8 cellular contexts compared by ENCODE assay signal in the genomic region with DNA sequence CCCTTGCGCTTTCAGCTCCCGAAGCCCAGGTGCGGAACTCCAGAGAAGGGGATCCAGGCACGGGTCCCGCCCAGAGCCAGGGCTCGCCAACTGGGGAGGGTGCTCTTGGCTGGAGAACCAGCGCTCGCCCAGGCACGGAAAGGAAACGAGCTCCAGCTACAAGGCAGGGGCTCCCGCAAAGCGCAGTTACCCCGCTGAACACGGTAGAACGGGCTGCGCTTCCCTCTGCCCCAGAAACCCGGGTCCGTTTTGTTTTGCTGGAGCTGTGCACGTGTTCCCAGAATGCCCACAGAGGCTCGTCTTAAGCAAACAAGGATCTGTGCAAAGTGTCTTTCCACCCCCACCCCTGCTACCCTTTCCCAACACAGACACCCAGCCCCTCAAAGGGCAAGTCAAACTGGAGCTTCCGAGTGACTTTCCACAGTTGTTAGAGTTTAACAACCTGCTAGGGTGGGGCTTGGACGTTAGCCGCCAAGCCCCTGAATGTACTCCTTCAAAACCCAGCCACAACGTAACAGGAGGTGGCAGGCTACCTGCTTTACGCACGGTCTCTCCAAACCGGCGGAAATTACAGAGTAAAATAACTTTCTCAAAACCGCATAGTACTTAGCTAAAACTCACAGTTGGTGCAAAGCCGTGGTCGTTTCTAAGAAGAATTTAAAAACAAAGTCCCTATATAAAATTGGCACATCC. TPM values are rescaled to one million over a fixed set of nuclear protein-coding genes. Genes with fewer than 3 reads are reported as not detected.
DNase-seq lines count a peak whose midpoint lies in the region; ATAC-seq and TF ChIP-seq lines count a peak whose summit lies in the region.

No MANE protein-coding gene starts in this region.

- peak; percentile 61 to 85 (median 78) for ATAC-seq in right lobe of liver

- H3K9me3 ChIP-seq in right lobe of liver = no peaks in the 10 kb centered on the region

- intact Hi-C loops in activated CD4-positive, alpha-beta T cell treated with anti-CD3 and anti-CD28 coated beads, Interleukin-2, amount 10 ng/mL, durations not matched to agents 24 days and 14 days (cut with micrococcal nuclease) = loop anchor here (1.0 to 10.0 kb wide), 4 partner anchors 30 to 515 kb away; no protein-coding TSS in a partner anchor
- intact Hi-C loops in right lobe of liver (cut with DNase I) = no loop called here

- H3K36me3 ChIP-seq in right lobe of liver = no peaks in the 10 kb centered on the region

- H3K4me1 ChIP-seq in right lobe of liver = peaks cover 0 to 7% (median 3%) of the 10 kb centered on the region in 4 donors

- H3K27ac ChIP-seq in coronary artery (peak overlapping the region in 1 of 2 donors; percentile 77), right lobe of liver (peak overlapping the region; percentile 83 to 91 (median 88))

- TF ChIP-seq CTCF in coronary artery (IDR thresholded peaks at IDR 0.05) = no peak
- TF ChIP-seq CTCF in right lobe of liver (IDR thresholded peaks at IDR 0.05) = no peak

- under 1% methylated on average over 21 of the region's 31 CpGs for WGBS in right lobe of liver (ENCODE audit: insufficient coverage, low coverage, low lambda C conversion rate, missing lambda C conversion rate)

- DNase-seq in DMS 273 (lab: John Stamatoyannopoulos, UW; ENCODE audit: unreplicated experiment) (peak; percentile 71), DMS 273 treated with DMSO at 0.1 percent for 48 hours (lab: John Stamatoyannopoulos, UW) (no peak), NAMALWA (ENCODE audit: low spot score) (peak; percentile 22), coronary artery (ENCODE audit: low spot score) (peak; percentile 73), right lobe of liver (peak; percentile 64 to 92 (median 86)), NCI-H226 (no peak)
- peak; percentile 86 for DNase-seq in activated CD4-positive, alpha-beta T cell treated with anti-CD3 and anti-CD28 coated beads, Interleukin-2, amount 10 ng/mL, durations not matched to agents 24 days and 14 days
- DNase-seq in stimulated activated CD4-positive, alpha-beta T cell treated with anti-CD3 and anti-CD28 coated beads, Interleukin-4, amount 100 ng/mL, for 48 hours (ENCODE audit: low read depth in 2 of 2) = peak; percentile 19 to 31

- TF ChIP-seq POLR2A in right lobe of liver (IDR thresholded peaks at IDR 0.05) = peak; percentile 69

- peaks cover 37% of the 10 kb centered on the region for H3K4me1 Mint-ChIP-seq in activated CD4-positive, alpha-beta T cell treated with anti-CD3 and anti-CD28 coated beads, Interleukin-2, amount 10 ng/mL, durations not matched to agents 24 days and 14 days

- H3K9me3 Mint-ChIP-seq in activated CD4-positive, alpha-beta T cell treated with anti-CD3 and anti-CD28 coated beads, Interleukin-2, amount 10 ng/mL, durations not matched to agents 24 days and 14 days = no peaks in the 10 kb centered on the region

- no peaks in the 10 kb centered on the region for H3K27me3 ChIP-seq in right lobe of liver

- H3K27me3 Mint-ChIP-seq in activated CD4-positive, alpha-beta T cell treated with anti-CD3 and anti-CD28 coated beads, Interleukin-2, amount 10 ng/mL, durations not matched to agents 24 days and 14 days = peaks cover 8% of the 10 kb centered on the region

- peak overlapping the region; percentile 98 for H3K4me3 Mint-ChIP-seq in activated CD4-positive, alpha-beta T cell treated with anti-CD3 and anti-CD28 coated beads, Interleukin-2, amount 10 ng/mL, durations not matched to agents 24 days and 14 days

- H3K4me3 ChIP-seq in coronary artery (peak overlapping the region; percentile 86), right lobe of liver (peak overlapping the region; percentile 60 to 63 (median 61))

- H3K36me3 Mint-ChIP-seq in activated CD4-positive, alpha-beta T cell treated with anti-CD3 and anti-CD28 coated beads, Interleukin-2, amount 10 ng/mL, durations not matched to agents 24 days and 14 days (ENCODE audit: low read depth) = peaks cover 23% of the 10 kb centered on the region

- peak overlapping the region; percentile 99 for H3K27ac Mint-ChIP-seq in activated CD4-positive, alpha-beta T cell treated with anti-CD3 and anti-CD28 coated beads, Interleukin-2, amount 10 ng/mL, durations not matched to agents 24 days and 14 days

RNA-seq across cellular contexts. Expression of a gene that starts 0.8 kb away (rescaled TPM):
- total RNA-seq in activated CD4-positive, alpha-beta T cell treated with anti-CD3 and anti-CD28 coated beads, Interleukin-2, amount 10 ng/mL, durations not matched to agents 24 days and 14 days = 32.6 and 35.0 TPM in 2 replicates
- total RNA-seq in right lobe of liver = 10 to 100 TPM in 1 of 6 experiments, 1 to 10 TPM in 5; 2.9 to 14.1 (median 5.8) TPM

Comparison
In these comparisons a context has a peak if more than half of its experiments do, and no peak if none do; other contexts are left out.
1. DNase-seq: peak in DMS 273 (single experiment), NAMALWA (single experiment), activated CD4-positive, alpha-beta T cell treated with anti-CD3 and anti-CD28 coated beads, Interleukin-2, amount 10 ng/mL, durations not matched to agents 24 days and 14 days (single experiment), coronary artery (single experiment), right lobe of liver (3 of 3) and stimulated activated CD4-positive, alpha-beta T cell treated with anti-CD3 and anti-CD28 coated beads, Interleukin-4, amount 100 ng/mL, for 48 hours (2 of 2); none in DMS 273 treated with DMSO at 0.1 percent for 48 hours (single experiment) and NCI-H226 (single experiment).